ENCODE assay signal across 28 cellular contexts in genomic region chr20:11180186-11180585, GRCh38.
"Had no signal": no experiment of that assay in that cellular context is flagged by ENCODE, and none has a peak within 500 bp of the region (broad histone marks: within the 10 kb centered on the region; RNA-seq: fewer than 3 reads in every experiment).

No MANE protein-coding gene starts in this region.

- H3K4me1 ChIP-seq: breast epithelium, upper lobe of right lung had no signal

- DNase-seq: activated CD4-positive, alpha-beta memory T cell treated with anti-CD3 and anti-CD28 coated beads, Interleukin-2, amount 10 ng/mL, durations not matched to agents 7 days and 5 days; activated CD4-positive, alpha-beta T cell treated with anti-CD3 and anti-CD28 coated beads for 1 hour; activated CD4-positive, alpha-beta T cell treated with anti-CD3 and anti-CD28 coated beads, Interleukin-2, amount 10 ng/mL, durations not matched to agents 7 days and 5 days; activated CD8-positive, alpha-beta memory T cell treated with anti-CD3 and anti-CD28 coated beads, Interleukin-2, amount 50 U/mL, for 48 hours; activated gamma-delta T cell treated with Interleukin-2 at 50 U/mL for 16 hours; activated naive CD8-positive, alpha-beta T cell treated with anti-CD3 and anti-CD28 coated beads, Interleukin-2, amount 50 U/mL, for 24 hours; activated T-cell treated with anti-CD3 and anti-CD28 coated beads, Interleukin-2, amount 50 U/mL, for 24 hours; amygdala; central memory CD4-positive, alpha-beta T cell; gastrocnemius medialis; glutamatergic neuron; left ventricle myocardium superior; naive B cell; ovary; stimulated activated CD4-positive, alpha-beta T cell treated with anti-CD3 and anti-CD28 coated beads, Interleukin-15, amount 100 ng/mL, for 24 hours; stimulated activated CD4-positive, alpha-beta T cell treated with anti-CD3 and anti-CD28 coated beads, Interleukin-2, amount 100 ng/mL, for 24 hours; stimulated activated naive CD4-positive, alpha-beta T cell; SW 1271; T-helper 2 cell; tibial artery; upper lobe of right lung had no signal

- H3K36me3 ChIP-seq: breast epithelium, gastrocnemius medialis, ovary, suprapubic skin, tibial artery, upper lobe of right lung had no signal

- H3K9me3 Mint-ChIP-seq: activated CD4-positive, alpha-beta memory T cell treated with anti-CD3 and anti-CD28 coated beads, Interleukin-2, amount 10 ng/mL, durations not matched to agents 7 days and 5 days; activated CD4-positive, alpha-beta T cell treated with anti-CD3 and anti-CD28 coated beads, Interleukin-2, amount 10 ng/mL, durations not matched to agents 7 days and 5 days had no signal

- H3K27ac Mint-ChIP-seq: activated CD4-positive, alpha-beta memory T cell treated with anti-CD3 and anti-CD28 coated beads, Interleukin-2, amount 10 ng/mL, durations not matched to agents 7 days and 5 days; activated CD4-positive, alpha-beta T cell treated with anti-CD3 and anti-CD28 coated beads, Interleukin-2, amount 10 ng/mL, durations not matched to agents 7 days and 5 days; activated naive CD4-positive, alpha-beta T cell treated with anti-CD3 and anti-CD28 coated beads, Interleukin-2, amount 50 U/mL, for 24 hours; activated naive CD8-positive, alpha-beta T cell treated with anti-CD3 and anti-CD28 coated beads, Interleukin-2, amount 50 U/mL, for 24 hours; activated T-cell treated with anti-CD3 and anti-CD28 coated beads, Interleukin-2, amount 50 U/mL, for 24 hours; activated T-helper 17 cell treated with anti-CD3 and anti-CD28 coated beads, Interleukin-2, amount 50 U/mL, for 72 hours; mesothelial cell of epicardium; naive B cell; progenitor cell of endocrine pancreas; WTC11 had no signal

- H3K27ac ChIP-seq: breast epithelium, ovary, suprapubic skin, upper lobe of right lung had no signal

- H3K4me3 ChIP-seq: breast epithelium, gastrocnemius medialis, ovary, suprapubic skin, tibial artery, upper lobe of right lung had no signal

- H3K4me1 Mint-ChIP-seq: activated CD4-positive, alpha-beta memory T cell treated with anti-CD3 and anti-CD28 coated beads, Interleukin-2, amount 10 ng/mL, durations not matched to agents 7 days and 5 days; activated CD4-positive, alpha-beta T cell treated with anti-CD3 and anti-CD28 coated beads, Interleukin-2, amount 10 ng/mL, durations not matched to agents 7 days and 5 days; activated naive CD4-positive, alpha-beta T cell treated with anti-CD3 and anti-CD28 coated beads, Interleukin-2, amount 50 U/mL, for 24 hours; activated naive CD8-positive, alpha-beta T cell treated with anti-CD3 and anti-CD28 coated beads, Interleukin-2, amount 50 U/mL, for 24 hours; activated T-helper 17 cell treated with anti-CD3 and anti-CD28 coated beads, Interleukin-2, amount 50 U/mL, for 72 hours; mesothelial cell of epicardium; naive B cell; WTC11 had no signal

- H3K4me3 Mint-ChIP-seq: activated CD4-positive, alpha-beta memory T cell treated with anti-CD3 and anti-CD28 coated beads, Interleukin-2, amount 10 ng/mL, durations not matched to agents 7 days and 5 days; activated CD4-positive, alpha-beta T cell treated with anti-CD3 and anti-CD28 coated beads, Interleukin-2, amount 10 ng/mL, durations not matched to agents 7 days and 5 days; activated naive CD4-positive, alpha-beta T cell treated with anti-CD3 and anti-CD28 coated beads, Interleukin-2, amount 50 U/mL, for 24 hours; activated naive CD8-positive, alpha-beta T cell treated with anti-CD3 and anti-CD28 coated beads, Interleukin-2, amount 50 U/mL, for 24 hours; activated T-cell treated with anti-CD3 and anti-CD28 coated beads, Interleukin-2, amount 50 U/mL, for 24 hours; activated T-helper 17 cell treated with anti-CD3 and anti-CD28 coated beads, Interleukin-2, amount 50 U/mL, for 72 hours; mesothelial cell of epicardium; naive B cell; WTC11 had no signal

- ATAC-seq: activated naive CD8-positive, alpha-beta T cell treated with anti-CD3 and anti-CD28 coated beads, Interleukin-2, amount 50 U/mL, for 24 hours; activated T-helper 17 cell treated with anti-CD3 and anti-CD28 coated beads, Interleukin-2, amount 50 U/mL, for 72 hours; gastrocnemius medialis; left ventricle myocardium superior; upper lobe of right lung; WTC11 had no signal

- H3K36me3 Mint-ChIP-seq: activated naive CD4-positive, alpha-beta T cell treated with anti-CD3 and anti-CD28 coated beads, Interleukin-2, amount 50 U/mL, for 24 hours; mesothelial cell of epicardium; naive B cell had no signal

- H3K27me3 ChIP-seq: breast epithelium, gastrocnemius medialis, suprapubic skin, tibial artery, upper lobe of right lung had no signal

- H3K27me3 Mint-ChIP-seq: activated CD4-positive, alpha-beta memory T cell treated with anti-CD3 and anti-CD28 coated beads, Interleukin-2, amount 10 ng/mL, durations not matched to agents 7 days and 5 days; activated CD4-positive, alpha-beta T cell treated with anti-CD3 and anti-CD28 coated beads, Interleukin-2, amount 10 ng/mL, durations not matched to agents 7 days and 5 days; activated naive CD4-positive, alpha-beta T cell treated with anti-CD3 and anti-CD28 coated beads, Interleukin-2, amount 50 U/mL, for 24 hours; activated naive CD8-positive, alpha-beta T cell treated with anti-CD3 and anti-CD28 coated beads, Interleukin-2, amount 50 U/mL, for 24 hours; activated T-cell treated with anti-CD3 and anti-CD28 coated beads, Interleukin-2, amount 50 U/mL, for 24 hours; naive B cell; progenitor cell of endocrine pancreas had no signal

- H3K9me3 ChIP-seq: gastrocnemius medialis, ovary, suprapubic skin, tibial artery, upper lobe of right lung had no signal
